Comparison of ENCODE assay signal across 19 cellular contexts in the genomic region with DNA sequence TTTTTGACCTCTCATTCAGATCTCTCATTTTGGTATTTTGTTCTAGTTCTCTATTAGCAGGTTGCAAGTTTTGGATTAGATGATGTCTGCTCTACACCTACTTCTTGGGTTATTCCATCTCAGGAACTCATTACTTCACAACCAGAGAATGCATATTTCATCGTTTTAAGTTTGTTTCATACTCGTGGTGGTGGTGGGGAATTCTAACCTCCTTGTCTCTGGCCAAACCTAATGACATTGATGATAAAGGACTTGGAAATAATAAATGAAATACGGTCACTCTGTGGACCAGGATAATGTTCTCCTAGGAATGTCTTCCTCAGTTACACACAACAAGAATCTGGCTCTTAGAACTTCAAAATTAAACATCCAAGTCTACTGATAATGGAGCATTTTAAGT.
A peak's percentile ranks its signal among the peaks of the same experiment; 100 is the strongest.
DNase-seq lines count a peak whose midpoint lies in the region; ATAC-seq, FAIRE-seq and TF ChIP-seq lines count a peak whose summit lies in the region.
"Had no signal": no experiment of that assay in that cellular context is flagged by ENCODE, and none has a peak within 500 bp of the region (broad histone marks: within the 10 kb centered on the region; RNA-seq: fewer than 3 reads in every experiment).

No MANE protein-coding gene starts in this region.

- no peaks in the 10 kb centered on the region for H3K79me2 ChIP-seq in Loucy (ENCODE audit: insufficient read depth, low read length)
- H3K79me2 ChIP-seq in GM12878 (ENCODE audit: control insufficient read depth, insufficient read depth, low read length): no peaks in the 10 kb centered on the region; the same call in none of the 2 replicates
- no peaks in the 10 kb centered on the region for H3K79me2 ChIP-seq in OCI-LY7 (ENCODE audit: insufficient read depth, low read depth, low read length)

- TF ChIP-seq RAD21 in GM12878 (IDR thresholded peaks at IDR 0.05; ENCODE audit: insufficient read depth, low read depth, low read length): no peak

- H3K4me2 ChIP-seq in Loucy (ENCODE audit: low read depth, low read length, poor library complexity, severe bottlenecking) (peak overlapping the region; percentile 47), GM12878 (ENCODE audit: control insufficient read depth, insufficient read depth) (peak overlapping the region; percentile 36), OCI-LY7 (ENCODE audit: low read length) (no peak overlapping the region)
- H3K4me2 ChIP-seq: GM23338, KMS-11 had no signal

- H3F3A ChIP-seq in Loucy (ENCODE audit: low read depth): peaks cover 8% of the 10 kb centered on the region; the same call in 1 of the 2 replicates

- CTCF ChIA-PET in activated CD4-positive, alpha-beta T cell treated with anti-CD3 and anti-CD28 coated beads for 36 hours (lab: Charles Lee): no interaction called here
- CTCF ChIA-PET in GM12878 (lab: Yijun Ruan, JAX) (interaction anchor here (0.9 to 4.5 kb wide), 7 partner anchors 12 to 142 kb away, joined by 3 to 24 read pairs (median 11); no protein-coding TSS in a partner anchor), OCI-LY7 (lab: Charles Lee; ENCODE audit: unreplicated experiment) (no interaction called here)

- no peaks in the 10 kb centered on the region for H3K36me3 Mint-ChIP-seq in activated CD4-positive, alpha-beta T cell treated with anti-CD3 and anti-CD28 coated beads, Interleukin-2, amount 10 ng/mL, durations not matched to agents 24 days and 14 days (ENCODE audit: low read depth)
- no peaks in the 10 kb centered on the region for H3K36me3 Mint-ChIP-seq in activated CD4-positive, alpha-beta T cell treated with anti-CD3 and anti-CD28 coated beads for 36 hours (ENCODE audit: low read depth)
- H3K36me3 Mint-ChIP-seq: CD4-positive, CD25-positive, alpha-beta regulatory T cell had no signal

- H3K9ac ChIP-seq in Loucy (ENCODE audit: low read depth, low read length, poor library complexity, severe bottlenecking) (peak overlapping the region; percentile 3), GM12878 (ENCODE audit: control insufficient read depth, insufficient read depth, low read length) (peak overlapping the region; percentile 49)
- H3K9ac ChIP-seq: KMS-11 had no signal

- no peak overlapping the region for H3K4me3 Mint-ChIP-seq in activated CD4-positive, alpha-beta T cell treated with anti-CD3 and anti-CD28 coated beads, Interleukin-2, amount 10 ng/mL, durations not matched to agents 24 days and 14 days
- no peak overlapping the region for H3K4me3 Mint-ChIP-seq in activated CD4-positive, alpha-beta T cell treated with anti-CD3 and anti-CD28 coated beads for 36 hours
- H3K4me3 Mint-ChIP-seq: CD4-positive, CD25-positive, alpha-beta regulatory T cell; CD8-positive, alpha-beta memory T cell; GM23338 had no signal

- WGBS in GM12878 (ENCODE audit: insufficient coverage, insufficient replicate concordance, low lambda C conversion rate, missing lambda C conversion rate): 0% methylated on average over 3 of the region's 3 CpGs

- TF ChIP-seq POLR2A in GM12878 (IDR thresholded peaks at IDR 0.05; ENCODE audit: low read depth, low read length) (no peak), breast epithelium (IDR thresholded peaks at IDR 0.05) (no peak)

- TF ChIP-seq CTCF in Loucy (conservative IDR thresholded peaks at IDR 0.05; ENCODE audit: low read length) (no peak), GM12878 (IDR thresholded peaks at IDR 0.05 in 2 of 3, conservative IDR thresholded peaks at IDR 0.05 in 1 of 3; ENCODE audit: control insufficient read depth in 2 of 3, extremely low read depth in 1 of 3, insufficient read depth in 1 of 3, low read depth in 3 of 3, low read length in 3 of 3) (no peak), breast epithelium (IDR thresholded peaks at IDR 0.05) (no peak), OCI-LY7 (conservative IDR thresholded peaks at IDR 0.05; ENCODE audit: low read length) (no peak)

- no peak overlapping the region for H3K4me3 ChIP-seq in Loucy (ENCODE audit: low read length, poor library complexity, severe bottlenecking)
- no peak overlapping the region; the same call in 1 of the 2 replicates for H3K4me3 ChIP-seq in GM12878
- no peak overlapping the region for H3K4me3 ChIP-seq in breast epithelium
- H3K4me3 ChIP-seq in OCI-LY7 (ENCODE audit: low read depth, low read length, poor library complexity, severe bottlenecking): no peak overlapping the region
- H3K4me3 ChIP-seq: GM23338 had no signal

- no peaks in the 10 kb centered on the region for H3K9me3 Mint-ChIP-seq in activated CD4-positive, alpha-beta T cell treated with anti-CD3 and anti-CD28 coated beads, Interleukin-2, amount 10 ng/mL, durations not matched to agents 24 days and 14 days
- no peaks in the 10 kb centered on the region for H3K9me3 Mint-ChIP-seq in activated CD4-positive, alpha-beta T cell treated with anti-CD3 and anti-CD28 coated beads for 36 hours (ENCODE audit: low read depth)
- H3K9me3 Mint-ChIP-seq: CD4-positive, CD25-positive, alpha-beta regulatory T cell; CD8-positive, alpha-beta memory T cell; GM23338 had no signal

- SMC1A ChIA-PET in GM12878 (lab: Charles Lee; ENCODE audit: uncharacterized antibody, unreplicated experiment): interaction anchor here (1.1 to 14.3 kb wide), 12 partner anchors 9 to 142 kb away, joined by 3 to 246 read pairs (median 22); no protein-coding TSS in a partner anchor

- H3K9me3 ChIP-seq in Loucy (ENCODE audit: insufficient read depth, low read depth, low read length): 0 out of 2 replicates have a peak, but pooled peaks cover 3% of the 10 kb centered on the region
- H3K9me3 ChIP-seq in GM12878 (replicated peaks; ENCODE audit: control insufficient read depth, insufficient read depth, low read length): peaks cover 4% of the 10 kb centered on the region
- no peaks in the 10 kb centered on the region for H3K9me3 ChIP-seq in breast epithelium
- H3K9me3 ChIP-seq in OCI-LY7 (ENCODE audit: low read length): no peaks in the 10 kb centered on the region

- H3K9me2 ChIP-seq in Loucy (replicated peaks; ENCODE audit: low read depth, low read length) (no peaks in the 10 kb centered on the region), OCI-LY7 (ENCODE audit: insufficient read depth, low read length) (no peaks in the 10 kb centered on the region)

- peak overlapping the region; percentile 8; the same call in 1 of the 2 replicates for H2AFZ ChIP-seq in Loucy (ENCODE audit: low read length)
- H2AFZ ChIP-seq in GM12878 (ENCODE audit: control insufficient read depth, low read depth, low read length): peak overlapping the region; percentile 70
- H2AFZ ChIP-seq in OCI-LY7 (ENCODE audit: low read length): no peak overlapping the region
- H2AFZ ChIP-seq: GM23338 had no signal

- H3K36me3 ChIP-seq in Loucy (ENCODE audit: insufficient read depth, low read length): no peaks in the 10 kb centered on the region
- H3K36me3 ChIP-seq in GM12878 (ENCODE audit: control insufficient read depth in 2 of 2, insufficient read depth in 2 of 2, low read length in 1 of 2): no peaks in the 10 kb centered on the region
- no peaks in the 10 kb centered on the region for H3K36me3 ChIP-seq in breast epithelium
- H3K36me3 ChIP-seq in OCI-LY7 (ENCODE audit: insufficient read depth, low read length): no peaks in the 10 kb centered on the region

- no peak overlapping the region for H3K27ac Mint-ChIP-seq in activated CD4-positive, alpha-beta T cell treated with anti-CD3 and anti-CD28 coated beads, Interleukin-2, amount 10 ng/mL, durations not matched to agents 24 days and 14 days
- H3K27ac Mint-ChIP-seq in activated CD4-positive, alpha-beta T cell treated with anti-CD3 and anti-CD28 coated beads for 36 hours: no peak overlapping the region
- H3K27ac Mint-ChIP-seq: CD4-positive, CD25-positive, alpha-beta regulatory T cell; GM23338 had no signal

- H3K27ac ChIP-seq in GM12878 (ENCODE audit: control insufficient read depth, insufficient read depth) (peak overlapping the region; percentile 69), breast epithelium (no peak overlapping the region), OCI-LY7 (ENCODE audit: low read depth, low read length, poor library complexity, severe bottlenecking) (no peak overlapping the region)
- H3K27ac ChIP-seq: 22Rv1, KMS-11 had no signal

- H3K4me1 ChIP-seq in Loucy (ENCODE audit: insufficient read depth, low read length, poor library complexity, severe bottlenecking) (peaks cover 87% of the 10 kb centered on the region), GM12878 (ENCODE audit: control insufficient read depth, insufficient read depth, low read length) (peaks cover 64% of the 10 kb centered on the region), breast epithelium (peaks cover 0 to 3% of the 10 kb centered on the region in 2 donors), OCI-LY7 (ENCODE audit: insufficient read depth, low read length, poor library complexity, severe bottlenecking) (peaks cover 4% of the 10 kb centered on the region)

- POLR2A ChIA-PET in activated CD4-positive, alpha-beta T cell treated with anti-CD3 and anti-CD28 coated beads for 36 hours (lab: Charles Lee): no interaction called here
- POLR2A ChIA-PET in GM12878 (lab: Charles Lee): interaction anchor here (0.8 to 9.1 kb wide), 7 partner anchors 13 to 70 kb away, joined by 3 to 74 read pairs (median 3); no protein-coding TSS in a partner anchor
- POLR2A ChIA-PET in OCI-LY7 (lab: Charles Lee): interaction anchor here (0.7 kb wide), 1 partner anchor 208 kb away, joined by 3 read pairs; no protein-coding TSS in a partner anchor

- FAIRE-seq in GM12878 (lab: Jason Lieb, UNC): no peak
- FAIRE-seq: H54 had no signal

- in situ Hi-C loops in GM12878 (cut with MboI): no loop called here

- RAD21 ChIA-PET in GM12878 (lab: Charles Lee; ENCODE audit: unreplicated experiment): interaction anchor here (0.8 to 7.8 kb wide), 8 partner anchors 11 to 321 kb away, joined by 3 to 95 read pairs (median 6); no protein-coding TSS in a partner anchor

- BruUV-seq in GM12878 (replicated peaks; lab: Mats Ljungman, UMichigan) (no TSS peak), OCI-LY7 (replicated peaks; lab: Mats Ljungman, UMichigan) (no TSS peak)

- peak; percentile 20 for DNase-seq in activated CD4-positive, alpha-beta T cell treated with anti-CD3 and anti-CD28 coated beads, Interleukin-2, amount 10 ng/mL, durations not matched to agents 24 days and 14 days
- DNase-seq in activated CD4-positive, alpha-beta T cell treated with anti-CD3 and anti-CD28 coated beads for 36 hours: no peak
- DNase-seq in GM12878 (ENCODE audit: low read depth, low spot score) (no peak), breast epithelium (ENCODE audit: low spot score in 2 of 2) (no peak), GM19238 (ENCODE audit: insufficient read length, low spot score) (no peak), OCI-LY7 (ENCODE audit: low spot score) (no peak)
- DNase-seq: CD4-positive, CD25-positive, alpha-beta regulatory T cell; COR-L47; DMS 273 treated with DMSO at 0.1 percent for 48 hours; DMS53; DND-41; EL; HCEC 1CT had no signal

- no peak for TF ChIP-seq EP300 in GM12878 (IDR thresholded peaks at IDR 0.05; ENCODE audit: borderline replicate concordance in 1 of 2, control insufficient read depth in 1 of 2, low read depth in 2 of 2, low read length in 2 of 2)

- H4K20me1 ChIP-seq in Loucy (ENCODE audit: insufficient read depth, low read length, poor library complexity, severe bottlenecking) (no peaks in the 10 kb centered on the region), GM12878 (ENCODE audit: control insufficient read depth, insufficient read depth) (no peaks in the 10 kb centered on the region), OCI-LY7 (ENCODE audit: insufficient read depth, low read length) (no peaks in the 10 kb centered on the region)

- H3K27me3 Mint-ChIP-seq in activated CD4-positive, alpha-beta T cell treated with anti-CD3 and anti-CD28 coated beads, Interleukin-2, amount 10 ng/mL, durations not matched to agents 24 days and 14 days: no peaks in the 10 kb centered on the region
- H3K27me3 Mint-ChIP-seq in activated CD4-positive, alpha-beta T cell treated with anti-CD3 and anti-CD28 coated beads for 36 hours: no peaks in the 10 kb centered on the region
- H3K27me3 Mint-ChIP-seq: CD4-positive, CD25-positive, alpha-beta regulatory T cell; CD8-positive, alpha-beta memory T cell had no signal

- intact Hi-C loops in activated CD4-positive, alpha-beta T cell treated with anti-CD3 and anti-CD28 coated beads, Interleukin-2, amount 10 ng/mL, durations not matched to agents 24 days and 14 days (cut with micrococcal nuclease): no loop called here
- intact Hi-C loops in activated CD4-positive, alpha-beta T cell treated with anti-CD3 and anti-CD28 coated beads for 36 hours (cut with DNase I, micrococcal nuclease): no loop called here
- intact Hi-C loops in GM12878 (cut with micrococcal nuclease; ENCODE audit: unreplicated experiment): loop anchor here (2.0 kb wide), 1 partner anchor 15 kb away; no protein-coding TSS in a partner anchor
- intact Hi-C loops in breast epithelium (cut with DNase I; ENCODE audit: low total_unique reads): no loop called here
- intact Hi-C loops in OCI-LY7 (cut with micrococcal nuclease; ENCODE audit: unreplicated experiment): no loop called here

- H3K4me1 Mint-ChIP-seq in activated CD4-positive, alpha-beta T cell treated with anti-CD3 and anti-CD28 coated beads, Interleukin-2, amount 10 ng/mL, durations not matched to agents 24 days and 14 days: peaks cover 4% of the 10 kb centered on the region
- H3K4me1 Mint-ChIP-seq in activated CD4-positive, alpha-beta T cell treated with anti-CD3 and anti-CD28 coated beads for 36 hours: peaks cover 17% of the 10 kb centered on the region

- no peak for ATAC-seq in activated CD4-positive, alpha-beta T cell treated with anti-CD3 and anti-CD28 coated beads for 36 hours
- no peak for ATAC-seq in GM12878
- ATAC-seq: GM23338 had no signal

- H3K27me3 ChIP-seq in Loucy (ENCODE audit: insufficient read depth, low read length, poor library complexity, severe bottlenecking) (no peaks in the 10 kb centered on the region), GM12878 (replicated peaks in 1 of 2; ENCODE audit: control insufficient read depth in 2 of 2, insufficient read depth in 2 of 2, low read length in 1 of 2) (no peaks in the 10 kb centered on the region), breast epithelium (no peaks in the 10 kb centered on the region)
